ENCODE assay signal across 8 cellular contexts in genomic region chr2:118855451-118856279, GRCh38. TPM values are rescaled to one million over a fixed set of nuclear protein-coding genes. Genes with fewer than 3 reads are reported as not detected.
DNase-seq lines count a peak whose midpoint lies in the region; ATAC-seq and TF ChIP-seq lines count a peak whose summit lies in the region.

No MANE protein-coding gene starts in this region.

- no peak overlapping the region for H3K27ac ChIP-seq in dorsolateral prefrontal cortex

- H3K4me3 ChIP-seq in AG04449 (ENCODE audit: low read depth, low read length): peak overlapping the region; percentile 60
- peak overlapping the region in 51 of 59 donors; percentile 4 to 62 (median 36) for H3K4me3 ChIP-seq in dorsolateral prefrontal cortex

- intact Hi-C loops in dorsolateral prefrontal cortex (cut with DNase I): loop anchor here (5.0 to 10.0 kb wide), 4 partner anchors 481 to 808 kb away; no protein-coding TSS in a partner anchor

- CTCF ChIA-PET in AG04449 (lab: Yijun Ruan, JAX): interaction anchor here (0.6 to 7.5 kb wide), 103 partner anchors 8 to 834 kb away, joined by 3 to 83 read pairs (median 4); partner anchors contain the start of gene EN1

- POLR2A ChIA-PET in AG04449 (lab: Yijun Ruan, JAX): interaction anchor here (1.1 kb wide), 1 partner anchor 11 kb away, joined by 5 read pairs; no protein-coding TSS in a partner anchor

- ATAC-seq in GM18520 (IDR thresholded peaks at IDR 0.05; ENCODE audit: unreplicated experiment) (peak; percentile 93), HG03095 (IDR thresholded peaks at IDR 0.05; ENCODE audit: unreplicated experiment) (peak; percentile 88)

- H3K27me3 ChIP-seq in dorsolateral prefrontal cortex: peaks cover 23 to 100% (median 96%) of the 10 kb centered on the region in 45 donors

- DNase-seq in AG04449 (ENCODE audit: low read depth, low spot score) (no peak), NCI-H226 (peak; percentile 50), dorsolateral prefrontal cortex (peak; percentile 45 to 88 (median 69)), medulla oblongata (ENCODE audit: extremely low spot score) (peak; percentile 88)
- DNase-seq in activated CD4-positive, alpha-beta T cell treated with anti-CD3 and anti-CD28 coated beads, Interleukin-2, amount 50 U/mL, for 4 hours: peak; percentile 71 to 75
- DNase-seq in stimulated activated CD8-positive, alpha-beta memory T cell treated with anti-CD3 and anti-CD28 coated beads, Interleukin-12 subunit alpha, Interleukin-12 subunit beta, amount 100 ng/mL, for 1 hour (ENCODE audit: low read depth): peak; percentile 68

- TF ChIP-seq CTCF in AG04449 (IDR thresholded peaks at IDR 0.05; ENCODE audit: insufficient read depth, low read length, missing control alignments) (peak; percentile 98), dorsolateral prefrontal cortex (IDR thresholded peaks at IDR 0.05 in 54 of 56, conservative IDR thresholded peaks at IDR 0.05 in 2 of 56; ENCODE audit: low read depth in 1 of 56, partially characterized antibody in 56 of 56) (peak; percentile 84 to 100 (median 98))

RNA-seq across cellular contexts. Expression of gene EN1, which starts 8.2 kb away (rescaled TPM):
- under 1 TPM in 9 of 120 experiments, not detected in 111; 0.18 to 0.48 (median 0.22) TPM for total RNA-seq in dorsolateral prefrontal cortex
